Comparison of ENCODE assay signal across 6 cellular contexts in the genomic region with DNA sequence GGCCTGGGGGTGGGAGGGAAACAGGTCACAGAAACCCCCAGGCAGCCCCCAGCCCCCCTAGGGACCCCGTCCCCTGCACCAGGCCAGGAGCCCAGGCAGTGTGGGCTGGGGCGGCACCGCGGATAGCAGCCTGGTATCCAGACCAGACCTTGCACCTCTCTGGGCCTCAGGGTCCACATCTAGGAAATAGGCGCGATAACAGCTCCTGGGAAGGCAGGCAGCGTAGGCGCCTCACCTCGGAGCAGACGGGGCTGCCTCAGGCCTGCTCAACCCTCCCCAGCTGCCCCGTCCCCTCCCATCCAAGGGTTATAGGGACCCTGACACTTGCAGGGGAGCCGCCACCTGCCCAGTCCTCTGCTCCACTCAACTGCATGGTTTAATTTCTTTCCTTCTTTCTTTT. TPM values are rescaled to one million over a fixed set of nuclear protein-coding genes. Genes with fewer than 3 reads are reported as not detected.
"Had no signal": no experiment of that assay in that cellular context is flagged by ENCODE, and none has a peak within 500 bp of the region (broad histone marks: within the 10 kb centered on the region; RNA-seq: fewer than 3 reads in every experiment).

No MANE protein-coding gene starts in this region.

RNA-seq across cellular contexts. Expression of gene TPRX1, which starts 0.7 kb away (rescaled TPM):
- total RNA-seq: H4, H7, HepG2, HFFc6, HT1080 had no signal
- polyA plus RNA-seq: HepG2, IgD-negative memory B cell had no signal

RNA-seq across cellular contexts. Expression of gene CRX, which starts 18.1 kb away (rescaled TPM):
- total RNA-seq: H4, HepG2, HFFc6, HT1080 had no signal
- polyA plus RNA-seq: HepG2, IgD-negative memory B cell had no signal

RNA-seq across cellular contexts. Expression of gene TPRX2, which starts 55.4 kb away (rescaled TPM):
- total RNA-seq: H4, H7, HepG2, HFFc6, HT1080 had no signal
- polyA plus RNA-seq: HepG2, IgD-negative memory B cell had no signal
